In the genomic region with DNA sequence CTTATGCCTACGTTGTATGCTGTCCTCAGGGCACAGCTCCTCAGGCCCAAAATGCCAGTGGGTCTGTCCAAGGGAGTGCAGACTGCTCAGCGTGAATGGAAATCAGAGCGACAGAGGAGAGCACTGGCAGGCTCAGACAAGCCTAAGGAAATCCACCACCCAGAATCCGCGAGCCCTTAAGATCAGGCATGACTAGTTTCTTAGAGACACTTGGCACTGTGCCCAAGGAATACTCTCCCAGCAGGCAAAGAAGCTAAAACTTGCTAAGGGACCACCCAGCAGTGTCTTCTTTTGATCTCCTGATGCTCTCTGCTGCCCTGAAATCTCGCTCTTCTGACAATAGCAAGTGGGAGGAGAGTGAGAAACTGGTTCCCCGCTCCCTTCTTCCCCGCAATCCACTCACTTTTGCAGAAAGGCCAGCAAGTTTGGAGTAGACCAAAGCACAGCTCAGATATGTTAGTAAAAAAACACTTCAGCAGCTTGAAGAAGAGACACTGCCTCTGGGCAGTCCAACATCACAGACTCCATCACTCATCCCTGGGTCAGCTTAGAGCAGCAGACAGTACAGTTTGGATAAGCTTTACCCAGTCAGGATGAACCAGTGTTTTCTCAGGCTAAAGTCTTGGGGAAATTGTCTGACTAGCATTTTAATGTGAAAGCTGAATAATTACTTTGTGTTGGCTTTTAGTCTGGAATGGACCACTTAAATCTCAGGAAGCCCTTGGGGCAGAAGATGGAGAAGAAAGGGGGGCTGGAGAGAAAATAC, we compare ENCODE assay signal across 9 cellular contexts. TPM values are rescaled to one million over a fixed set of nuclear protein-coding genes. Genes with fewer than 3 reads are reported as not detected.
DNase-seq lines count a peak whose midpoint lies in the region; ATAC-seq lines count a peak whose summit lies in the region.
"Had no signal": no experiment of that assay in that cellular context is flagged by ENCODE, and none has a peak within 500 bp of the region (broad histone marks: within the 10 kb centered on the region; RNA-seq: fewer than 3 reads in every experiment).

No MANE protein-coding gene starts in this region.

- peaks cover 36% of the 10 kb centered on the region for H3K4me1 Mint-ChIP-seq in stimulated activated naive CD8-positive, alpha-beta T cell treated with anti-CD3 and anti-CD28 coated beads, Interleukin-15, Interleukin-2, amounts not matched to agents 100 ng/mL and 50 ng/mL, for 24 hours (ENCODE audit: low read depth)

- no peak overlapping the region for H3K4me3 Mint-ChIP-seq in stimulated activated naive CD8-positive, alpha-beta T cell treated with anti-CD3 and anti-CD28 coated beads, Interleukin-15, Interleukin-2, amounts not matched to agents 100 ng/mL and 50 ng/mL, for 24 hours
- H3K4me3 Mint-ChIP-seq: natural killer cell treated with Interleukin-12 subunit alpha and Interleukin-12 subunit beta and Interleukin-15 and Interleukin-18, amount 100 ng/mL, for 72 hours had no signal

- no peak for DNase-seq in stimulated activated naive CD8-positive, alpha-beta T cell treated with anti-CD3 and anti-CD28 coated beads, Interleukin-15, Interleukin-2, amounts not matched to agents 100 U/mL and 50 U/mL, for 24 hours
- peak in 16 of 61 donors; percentile 13 to 68 (median 24) for DNase-seq in caudate nucleus (lab: John Stamatoyannopoulos, UW)
- peak; percentile 57 for DNase-seq in midbrain (lab: John Stamatoyannopoulos, UW)
- DNase-seq in H4 (ENCODE audit: low spot score): no peak
- no peak for DNase-seq in 8988T

- H3K36me3 Mint-ChIP-seq in stimulated activated naive CD8-positive, alpha-beta T cell treated with anti-CD3 and anti-CD28 coated beads, Interleukin-15, Interleukin-2, amounts not matched to agents 100 ng/mL and 50 ng/mL, for 24 hours (ENCODE audit: low read depth): peaks cover 46% of the 10 kb centered on the region

- H3K27ac Mint-ChIP-seq in stimulated activated naive CD8-positive, alpha-beta T cell treated with anti-CD3 and anti-CD28 coated beads, Interleukin-15, Interleukin-2, amounts not matched to agents 100 ng/mL and 50 ng/mL, for 24 hours: peak overlapping the region; percentile 87
- H3K27ac Mint-ChIP-seq: natural killer cell treated with Interleukin-12 subunit alpha and Interleukin-12 subunit beta and Interleukin-15 and Interleukin-18, amount 100 ng/mL, for 72 hours had no signal

- no peaks in the 10 kb centered on the region for H3K27me3 Mint-ChIP-seq in stimulated activated naive CD8-positive, alpha-beta T cell treated with anti-CD3 and anti-CD28 coated beads, Interleukin-15, Interleukin-2, amounts not matched to agents 100 ng/mL and 50 ng/mL, for 24 hours
- H3K27me3 Mint-ChIP-seq: natural killer cell treated with Interleukin-12 subunit alpha and Interleukin-12 subunit beta and Interleukin-15 and Interleukin-18, amount 100 ng/mL, for 72 hours had no signal

- no peaks in the 10 kb centered on the region for H3K9me3 Mint-ChIP-seq in stimulated activated naive CD8-positive, alpha-beta T cell treated with anti-CD3 and anti-CD28 coated beads, Interleukin-15, Interleukin-2, amounts not matched to agents 100 ng/mL and 50 ng/mL, for 24 hours
- H3K9me3 Mint-ChIP-seq: natural killer cell treated with Interleukin-12 subunit alpha and Interleukin-12 subunit beta and Interleukin-15 and Interleukin-18, amount 100 ng/mL, for 72 hours had no signal

- H3K27ac ChIP-seq in caudate nucleus (ENCODE audit: low read depth, low read length): peak overlapping the region; percentile 31

- ATAC-seq in stimulated activated naive CD8-positive, alpha-beta T cell treated with anti-CD3 and anti-CD28 coated beads, Interleukin-15, Interleukin-2, amounts not matched to agents 100 U/mL and 50 U/mL, for 24 hours: no peak
- no peak for ATAC-seq in activated CD4-positive, CD25-positive, alpha-beta regulatory T cell treated with anti-CD3 and anti-CD28 coated beads, Interleukin-2, amount 50 U/mL, for 24 hours
- no peak for ATAC-seq in HG02938 (IDR thresholded peaks at IDR 0.05; ENCODE audit: unreplicated experiment)
- ATAC-seq: natural killer cell treated with Interleukin-12 subunit alpha and Interleukin-12 subunit beta and Interleukin-15 and Interleukin-18, amount 100 ng/mL, for 72 hours had no signal

RNA-seq across cellular contexts. Expression of a gene that starts 32.4 kb away (rescaled TPM):
- 22.8 and 23.7 TPM in 2 replicates for total RNA-seq in H4 (2014; rRNA removed; shearing (Covaris generic))
